ENCODE assay signal across 30 cellular contexts in genomic region chr10:119550802-119551201, GRCh38.
"Had no signal": no experiment of that assay in that cellular context is flagged by ENCODE, and none has a peak within 500 bp of the region (broad histone marks: within the 10 kb centered on the region; RNA-seq: fewer than 3 reads in every experiment).

No MANE protein-coding gene starts in this region.

- H3K36me3 Mint-ChIP-seq: activated CD8-positive, alpha-beta memory T cell treated with anti-CD3 and anti-CD28 coated beads, Interleukin-2, amount 10 ng/mL, durations not matched to agents 7 days and 5 days; activated naive CD4-positive, alpha-beta T cell treated with anti-CD3 and anti-CD28 coated beads, Interleukin-2, amount 50 U/mL, for 24 hours had no signal

- H3K36me3 ChIP-seq: ascending aorta, SJSA1 had no signal

- DNase-seq: activated B cell treated with CpG ODN at 0.5 μM for 24 hours; activated CD4-positive, alpha-beta T cell treated with anti-CD3 and anti-CD28 coated beads for 1 hour; activated CD4-positive, alpha-beta T cell treated with anti-CD3 and anti-CD28 coated beads, Interleukin-2, amount 10 ng/mL, durations not matched to agents 24 days and 14 days; activated CD4-positive, alpha-beta T cell treated with anti-CD3 and anti-CD28 coated beads, Interleukin-2, amount 50 U/mL, for 48 hours; activated CD8-positive, alpha-beta memory T cell treated with anti-CD3 and anti-CD28 coated beads, Interleukin-2, amount 10 ng/mL, durations not matched to agents 7 days and 5 days; activated effector memory CD4-positive, alpha-beta T cell treated with Interleukin-2 at 50 U/mL for 16 hours; activated naive CD4-positive, alpha-beta T cell; activated T-cell treated with anti-CD3 and anti-CD28 coated beads, Interleukin-2, amount 50 U/mL, for 24 hours; amniotic stem cell; body of pancreas; central memory CD4-positive, alpha-beta T cell; Karpas-422; MM.1S; NCI-H1092 treated with DMSO at 0.1 percent for 48 hours; NCI-H1436; NCI-H1694 treated with DMSO at 0.1 percent for 48 hours; NCI-H2029 treated with DMSO at 0.1 percent for 48 hours; NCI-H345; NCI-H510A; NCI-H69; OCI-M1; RPMI8226; SW 1271 had no signal

- H3K4me1 ChIP-seq: ascending aorta, body of pancreas had no signal

- H3K9me3 Mint-ChIP-seq: activated B cell treated with CpG ODN at 0.5 μM for 24 hours; activated CD4-positive, alpha-beta T cell treated with anti-CD3 and anti-CD28 coated beads, Interleukin-2, amount 10 ng/mL, durations not matched to agents 24 days and 14 days; activated naive CD4-positive, alpha-beta T cell treated with anti-CD3 and anti-CD28 coated beads, Interleukin-2, amount 50 U/mL, for 24 hours; activated T-cell treated with anti-CD3 and anti-CD28 coated beads, Interleukin-2, amount 50 U/mL, for 24 hours; activated T-helper 1 cell treated with anti-CD3 and anti-CD28 coated beads, Interleukin-12 subunit alpha, Interleukin-12 subunit beta, Interleukin-2, Interleukin-4 antibody, amounts not matched to agents 30 ng/mL and 10 ng/mL and 1 ng/mL, durations not matched to agents 14 hours and 24 hours and 36 hours had no signal

- H3K27ac Mint-ChIP-seq: activated B cell treated with CpG ODN at 0.5 μM for 24 hours; activated CD4-positive, alpha-beta T cell treated with anti-CD3 and anti-CD28 coated beads, Interleukin-2, amount 10 ng/mL, durations not matched to agents 24 days and 14 days; activated CD8-positive, alpha-beta memory T cell treated with anti-CD3 and anti-CD28 coated beads, Interleukin-2, amount 10 ng/mL, durations not matched to agents 7 days and 5 days; activated naive CD4-positive, alpha-beta T cell treated with anti-CD3 and anti-CD28 coated beads, Interleukin-2, amount 50 U/mL, for 24 hours; activated T-cell treated with anti-CD3 and anti-CD28 coated beads, Interleukin-2, amount 50 U/mL, for 24 hours; activated T-helper 1 cell treated with anti-CD3 and anti-CD28 coated beads, Interleukin-12 subunit alpha, Interleukin-12 subunit beta, Interleukin-2, Interleukin-4 antibody, amounts not matched to agents 30 ng/mL and 10 ng/mL and 1 ng/mL, durations not matched to agents 14 hours and 24 hours and 36 hours had no signal

- H3K9me3 ChIP-seq: ascending aorta, body of pancreas, SJSA1 had no signal

- H3K4me3 ChIP-seq: ascending aorta, body of pancreas, SJSA1 had no signal

- ATAC-seq: activated CD8-positive, alpha-beta memory T cell treated with anti-CD3 and anti-CD28 coated beads, Interleukin-2, amount 10 ng/mL, durations not matched to agents 7 days and 5 days; body of pancreas; Panc1; Right ventricle myocardium inferior; SK-N-SH treated with all-trans-retinoic acid at 6 μM for 48 hours had no signal

- H3K4me1 Mint-ChIP-seq: activated B cell treated with CpG ODN at 0.5 μM for 24 hours; activated naive CD4-positive, alpha-beta T cell treated with anti-CD3 and anti-CD28 coated beads, Interleukin-2, amount 50 U/mL, for 24 hours had no signal

- H3K27me3 ChIP-seq: ascending aorta, body of pancreas, SJSA1 had no signal

- H3K4me3 Mint-ChIP-seq: activated B cell treated with CpG ODN at 0.5 μM for 24 hours; activated CD4-positive, alpha-beta T cell treated with anti-CD3 and anti-CD28 coated beads, Interleukin-2, amount 10 ng/mL, durations not matched to agents 24 days and 14 days; activated CD8-positive, alpha-beta memory T cell treated with anti-CD3 and anti-CD28 coated beads, Interleukin-2, amount 10 ng/mL, durations not matched to agents 7 days and 5 days; activated naive CD4-positive, alpha-beta T cell treated with anti-CD3 and anti-CD28 coated beads, Interleukin-2, amount 50 U/mL, for 24 hours; activated T-cell treated with anti-CD3 and anti-CD28 coated beads, Interleukin-2, amount 50 U/mL, for 24 hours; activated T-helper 1 cell treated with anti-CD3 and anti-CD28 coated beads, Interleukin-12 subunit alpha, Interleukin-12 subunit beta, Interleukin-2, Interleukin-4 antibody, amounts not matched to agents 30 ng/mL and 10 ng/mL and 1 ng/mL, durations not matched to agents 14 hours and 24 hours and 36 hours had no signal
